18 cellular contexts compared by ENCODE assay signal in genomic region chr7:113790025-113790424, GRCh38.
"Had no signal": no experiment of that assay in that cellular context is flagged by ENCODE, and none has a peak within 500 bp of the region (broad histone marks: within the 10 kb centered on the region; RNA-seq: fewer than 3 reads in every experiment).

No MANE protein-coding gene starts in this region.

- ATAC-seq: activated naive CD4-positive, alpha-beta T cell treated with anti-CD3 and anti-CD28 coated beads, Interleukin-2, amount 50 U/mL, for 72 hours; activated T-cell treated with anti-CD3 and anti-CD28 coated beads, Interleukin-2, amount 50 U/mL, for 72 hours; esophagus mucosa; natural killer cell treated with Interleukin-12 subunit alpha and Interleukin-12 subunit beta and Interleukin-15 and Interleukin-18, amount 100 ng/mL, for 72 hours had no signal

- H3K9me3 ChIP-seq: breast epithelium, sigmoid colon, suprapubic skin, tibial nerve had no signal

- H3K4me3 ChIP-seq: breast epithelium, sigmoid colon, suprapubic skin, tibial nerve had no signal

- H3K27me3 ChIP-seq: breast epithelium, sigmoid colon, suprapubic skin, tibial nerve had no signal

- DNase-seq: activated CD4-positive, alpha-beta T cell treated with anti-CD3 and anti-CD28 coated beads for 4 hours; activated CD4-positive, alpha-beta T cell treated with anti-CD3 and anti-CD28 coated beads, Interleukin-2, amount 50 U/mL, for 4 hours; activated naive CD4-positive, alpha-beta T cell; activated T-cell treated with anti-CD3 and anti-CD28 coated beads for 4 hours; activated T-cell treated with anti-CD3 and anti-CD28 coated beads, Interleukin-2, amount 50 U/mL, for 72 hours; endodermal cell; foreskin fibroblast; sigmoid colon; stimulated activated CD4-positive, alpha-beta T cell treated with anti-CD3 and anti-CD28 coated beads, Interleukin-15, amount 100 ng/mL, for 24 hours; stimulated activated CD4-positive, alpha-beta T cell treated with anti-CD3 and anti-CD28 coated beads, Interleukin-2, amount 100 ng/mL, for 24 hours; stimulated activated naive CD4-positive, alpha-beta T cell had no signal

- H3K27ac ChIP-seq: breast epithelium, sigmoid colon, suprapubic skin, tibial nerve, VCaP had no signal

- H3K4me1 ChIP-seq: breast epithelium, suprapubic skin, tibial nerve had no signal

- H3K36me3 ChIP-seq: breast epithelium, sigmoid colon, suprapubic skin, tibial nerve had no signal
